ENCODE assay signal across 21 cellular contexts in the genomic region with DNA sequence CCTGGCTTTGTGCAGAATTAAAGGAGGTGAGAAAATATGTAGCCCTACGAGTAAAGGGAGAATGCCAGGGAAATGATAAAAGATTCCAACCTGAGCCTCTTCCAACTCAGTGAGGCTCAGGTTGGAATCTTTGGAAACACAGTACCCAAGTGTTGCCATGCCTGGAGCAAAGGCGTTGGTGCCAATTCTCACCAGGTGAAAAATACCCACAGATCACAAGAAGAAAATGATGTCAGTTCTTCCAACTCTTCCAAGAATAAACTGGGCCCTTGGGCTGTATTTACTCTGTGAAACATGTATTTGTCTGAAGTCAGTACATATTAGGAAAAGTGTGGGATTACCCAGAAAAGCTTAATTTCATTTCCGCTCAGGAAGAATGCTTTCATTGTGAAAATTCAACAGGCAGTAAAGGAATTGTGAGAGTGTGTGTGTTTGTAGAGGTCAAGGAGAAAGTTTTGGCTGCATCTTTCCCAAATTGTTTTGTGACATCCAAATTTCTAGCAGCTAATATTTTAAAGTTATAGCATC.
A peak's percentile ranks its signal among the peaks of the same experiment; 100 is the strongest.
DNase-seq lines count a peak whose midpoint lies in the region; ATAC-seq and TF ChIP-seq lines count a peak whose summit lies in the region.
"Had no signal": no experiment of that assay in that cellular context is flagged by ENCODE, and none has a peak within 500 bp of the region (broad histone marks: within the 10 kb centered on the region; RNA-seq: fewer than 3 reads in every experiment).

No MANE protein-coding gene starts in this region.

- in situ Hi-C loops in mammary epithelial cell (cut with MboI; ENCODE audit: low sequenced_read_pairs in 2 of 2) (no loop called here), SK-MEL-5 (cut with HindIII; ENCODE audit: low pct_unique_long_range_greater_than_20kb, low sequenced_read_pairs) (no loop called here)

- H3K4me2 ChIP-seq in mammary epithelial cell (ENCODE audit: insufficient read depth, low read depth, low read length) = no peak overlapping the region
- H3K4me2 ChIP-seq: A549; BLaER1 treated with 17β-estradiol and CSF1 and Interleukin-3, amounts not matched to agents 10 nM and 100 nM had no signal

- no peaks in the 10 kb centered on the region for H3K79me2 ChIP-seq in mammary epithelial cell (ENCODE audit: insufficient read depth, low read length)

- H3K9me3 ChIP-seq in breast epithelium = no peaks in the 10 kb centered on the region
- H3K9me3 ChIP-seq in mammary epithelial cell (replicated peaks; ENCODE audit: insufficient read depth, low read length) = no peaks in the 10 kb centered on the region
- no peaks in the 10 kb centered on the region for H3K9me3 ChIP-seq in right atrium auricular region
- H3K9me3 ChIP-seq: A549; BLaER1 treated with 17β-estradiol and CSF1 and Interleukin-3, amounts not matched to agents 10 nM and 100 nM had no signal

- H3K27me3 ChIP-seq in breast epithelium (no peaks in the 10 kb centered on the region), mammary epithelial cell (ENCODE audit: insufficient read depth, low read length) (no peaks in the 10 kb centered on the region), right atrium auricular region (no peaks in the 10 kb centered on the region)
- H3K27me3 ChIP-seq: BLaER1 treated with 17β-estradiol and CSF1 and Interleukin-3, amounts not matched to agents 10 nM and 100 nM had no signal

- no peaks in the 10 kb centered on the region for H4K20me1 ChIP-seq in mammary epithelial cell (ENCODE audit: insufficient read depth, low read length)
- H4K20me1 ChIP-seq: BLaER1 treated with 17β-estradiol and CSF1 and Interleukin-3, amounts not matched to agents 10 nM and 100 nM had no signal

- dilution Hi-C loops in mammary epithelial cell (cut with HindIII; ENCODE audit: low sequenced_read_pairs) = no loop called here

- intact Hi-C loops in breast epithelium (cut with DNase I; ENCODE audit: low total_unique reads) (no loop called here), mammary epithelial cell (cut with micrococcal nuclease) (no loop called here)

- 13% methylated on average over 3 of the region's 3 CpGs for WGBS in mammary epithelial cell (ENCODE audit: low coverage, missing lambda C conversion rate)

- H3K36me3 ChIP-seq in breast epithelium (no peaks in the 10 kb centered on the region), mammary epithelial cell (ENCODE audit: insufficient read depth, low read length) (no peaks in the 10 kb centered on the region), right atrium auricular region (no peaks in the 10 kb centered on the region)
- H3K36me3 ChIP-seq: BLaER1 treated with 17β-estradiol and CSF1 and Interleukin-3, amounts not matched to agents 10 nM and 100 nM had no signal

- DNase-seq in breast epithelium (ENCODE audit: low spot score in 2 of 2) (peak; percentile 52 to 87), mammary epithelial cell (no peak), SK-MEL-5 (ENCODE audit: low read depth, low spot score) (peak; percentile 77), foreskin melanocyte (peak; percentile 73), right atrium auricular region (ENCODE audit: low spot score) (no peak)
- DNase-seq: AML-193; CD4-positive, alpha-beta T cell; CD8-positive, alpha-beta T cell; COR-L47; DMS 273 treated with DMSO at 0.1 percent for 48 hours; DMS153; DMS53; DMS79; DND-41; EL; GF-D8 had no signal

- ATAC-seq in HG02678 (IDR thresholded peaks at IDR 0.05; ENCODE audit: unreplicated experiment) = no peak
- ATAC-seq: A549; CD8-positive, alpha-beta T cell had no signal

- no TSS peak for BruUV-seq in mammary epithelial cell (replicated peaks; lab: Mats Ljungman, UMichigan)

- no peak for TF ChIP-seq CTCF in breast epithelium (IDR thresholded peaks at IDR 0.05)
- TF ChIP-seq CTCF in mammary epithelial cell (conservative IDR thresholded peaks at IDR 0.05 in 1 of 2, IDR thresholded peaks at IDR 0.05 in 1 of 2; ENCODE audit: extremely low read depth in 1 of 2, insufficient read depth in 1 of 2, low read depth in 1 of 2, low read length in 2 of 2) = no peak
- no peak for TF ChIP-seq CTCF in right atrium auricular region (IDR thresholded peaks at IDR 0.05)

- no peak for TF ChIP-seq POLR2A in breast epithelium (IDR thresholded peaks at IDR 0.05)

- CTCF ChIA-PET in mammary epithelial cell (lab: Charles Lee; ENCODE audit: low non-redundant PET) = no interaction called here

- H3K9ac ChIP-seq in mammary epithelial cell (ENCODE audit: insufficient read depth, low read length) = no peak overlapping the region
- H3K9ac ChIP-seq: BLaER1 treated with 17β-estradiol and CSF1 and Interleukin-3, amounts not matched to agents 10 nM and 100 nM had no signal

- H3K4me1 ChIP-seq in breast epithelium = peaks cover 0 to 12% of the 10 kb centered on the region in 2 donors
- H3K4me1 ChIP-seq in mammary epithelial cell (ENCODE audit: insufficient read depth, low read length) = no peaks in the 10 kb centered on the region
- H3K4me1 ChIP-seq in right atrium auricular region = peaks cover 0 to 9% of the 10 kb centered on the region in 2 donors
- H3K4me1 ChIP-seq: A549; BLaER1 treated with 17β-estradiol and CSF1 and Interleukin-3, amounts not matched to agents 10 nM and 100 nM had no signal

- H3K4me3 ChIP-seq in breast epithelium (no peak overlapping the region), mammary epithelial cell (replicated peaks in 1 of 3; ENCODE audit: insufficient read depth in 1 of 3, low read depth in 2 of 3, low read length in 3 of 3) (no peak overlapping the region), right atrium auricular region (no peak overlapping the region)
- H3K4me3 ChIP-seq: A549; BLaER1 treated with 17β-estradiol and CSF1 and Interleukin-3, amounts not matched to agents 10 nM and 100 nM had no signal

- H3K27ac ChIP-seq in breast epithelium (peak overlapping the region; percentile 82 to 84), mammary epithelial cell (ENCODE audit: insufficient read depth, low read depth, low read length) (no peak overlapping the region), right atrium auricular region (no peak overlapping the region)
- H3K27ac ChIP-seq: 22Rv1; A549; BLaER1 treated with 17β-estradiol and CSF1 and Interleukin-3, amounts not matched to agents 10 nM and 100 nM; C4-2B had no signal

- H2AFZ ChIP-seq in mammary epithelial cell (ENCODE audit: low read depth, low read length) = no peak overlapping the region

Comparison
In these comparisons a context has a peak if more than half of its experiments do, and no peak if none do; other contexts are left out.
1. DNase-seq: peak in breast epithelium (2 of 2), SK-MEL-5 (single experiment) and foreskin melanocyte (single experiment); none in mammary epithelial cell (single experiment) and right atrium auricular region (single experiment).
2. H3K27ac ChIP-seq: peak in breast epithelium (2 of 2); none in mammary epithelial cell (single experiment) and right atrium auricular region (0 of 2).